6 cellular contexts compared by ENCODE assay signal in the genomic region with DNA sequence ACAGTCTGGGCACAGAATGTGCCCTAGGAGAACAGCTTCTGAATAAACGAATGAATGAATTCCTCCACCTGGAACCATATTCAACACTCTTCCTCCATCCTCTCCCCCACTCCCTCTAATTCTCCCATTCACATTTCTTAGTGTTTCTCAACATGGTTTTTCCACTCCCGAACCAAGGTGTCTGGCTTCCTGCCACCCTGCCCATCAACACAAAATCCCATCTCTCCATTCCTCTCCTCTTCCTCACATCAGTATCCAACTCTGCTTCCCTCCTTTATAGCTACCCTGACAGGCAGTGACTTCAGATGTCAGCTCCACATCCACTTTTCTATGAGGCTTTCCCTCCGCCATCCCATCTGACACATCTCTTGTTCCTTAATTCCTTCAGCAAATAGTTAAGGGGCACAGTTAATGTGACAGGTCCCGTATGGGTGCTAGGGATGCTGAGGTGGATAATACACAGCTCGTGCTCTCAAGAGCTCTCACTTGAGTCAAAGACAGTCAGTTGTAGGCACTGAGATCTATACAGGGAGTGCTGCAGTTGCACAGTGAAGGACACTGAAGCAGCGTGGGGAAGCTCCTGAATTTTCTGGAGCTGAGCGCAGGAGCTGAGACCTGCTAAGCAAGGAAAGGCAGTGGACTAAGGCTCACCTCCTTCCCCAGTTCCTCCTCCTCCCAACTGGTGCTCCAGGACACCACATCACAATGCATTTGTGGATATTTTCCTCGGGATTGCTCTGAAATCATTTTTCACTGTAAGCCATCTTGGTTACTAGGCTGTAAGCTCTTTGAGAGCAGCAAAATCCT. TPM values are rescaled to one million over a fixed set of nuclear protein-coding genes. Genes with fewer than 3 reads are reported as not detected.
A peak's percentile ranks its signal among the peaks of the same experiment; 100 is the strongest.
DNase-seq lines count a peak whose midpoint lies in the region; ATAC-seq and TF ChIP-seq lines count a peak whose summit lies in the region.

No MANE protein-coding gene starts in this region.

- H3K36me3 Mint-ChIP-seq in activated CD8-positive, alpha-beta memory T cell treated with anti-CD3 and anti-CD28 coated beads, Interleukin-2, amount 10 ng/mL, durations not matched to agents 7 days and 5 days, result peaks cover 5% of the 10 kb centered on the region

- no peak for ATAC-seq in activated CD8-positive, alpha-beta memory T cell treated with anti-CD3 and anti-CD28 coated beads, Interleukin-2, amount 10 ng/mL, durations not matched to agents 7 days and 5 days
- no peak for ATAC-seq in GM21619 (IDR thresholded peaks at IDR 0.05; ENCODE audit: unreplicated experiment)
- ATAC-seq in HG03045 (IDR thresholded peaks at IDR 0.05; ENCODE audit: unreplicated experiment), result no peak

- H3K4me3 Mint-ChIP-seq in activated CD8-positive, alpha-beta memory T cell treated with anti-CD3 and anti-CD28 coated beads, Interleukin-2, amount 10 ng/mL, durations not matched to agents 7 days and 5 days, result no peak overlapping the region

- no peaks in the 10 kb centered on the region for H3K9me3 Mint-ChIP-seq in activated CD8-positive, alpha-beta memory T cell treated with anti-CD3 and anti-CD28 coated beads, Interleukin-2, amount 10 ng/mL, durations not matched to agents 7 days and 5 days (ENCODE audit: low read depth)

- H3K27me3 Mint-ChIP-seq in activated CD8-positive, alpha-beta memory T cell treated with anti-CD3 and anti-CD28 coated beads, Interleukin-2, amount 10 ng/mL, durations not matched to agents 7 days and 5 days, result no peaks in the 10 kb centered on the region

- H3K4me3 ChIP-seq in Jurkat, Clone E6-1 (ENCODE audit: low read length), result peak overlapping the region; percentile 79
- peak overlapping the region; percentile 95 for H3K4me3 ChIP-seq in epithelial cell of proximal tubule (ENCODE audit: low read depth, low read length)
- peak overlapping the region; percentile 65 to 95 (median 87) for H3K4me3 ChIP-seq in skin epidermis

- H3K4me1 Mint-ChIP-seq in activated CD8-positive, alpha-beta memory T cell treated with anti-CD3 and anti-CD28 coated beads, Interleukin-2, amount 10 ng/mL, durations not matched to agents 7 days and 5 days, result peaks cover 48% of the 10 kb centered on the region

- no peak overlapping the region for H3K27ac Mint-ChIP-seq in activated CD8-positive, alpha-beta memory T cell treated with anti-CD3 and anti-CD28 coated beads, Interleukin-2, amount 10 ng/mL, durations not matched to agents 7 days and 5 days

- DNase-seq in Jurkat, Clone E6-1 (ENCODE audit: low read depth, low spot score), result no peak
- no peak for DNase-seq in epithelial cell of proximal tubule (ENCODE audit: low read depth)
- no peak for DNase-seq in activated CD8-positive, alpha-beta memory T cell treated with anti-CD3 and anti-CD28 coated beads, Interleukin-2, amount 10 ng/mL, durations not matched to agents 7 days and 5 days

- peak overlapping the region in 20 of 21 experiments; percentile 63 to 100 (median 99) for H3K27ac ChIP-seq in skin epidermis

- CTCF ChIA-PET in activated CD8-positive, alpha-beta memory T cell treated with anti-CD3 and anti-CD28 coated beads, Interleukin-2, amount 10 ng/mL, durations not matched to agents 7 days and 5 days (lab: Charles Lee), result interaction anchor here (0.6 to 5.4 kb wide), 15 partner anchors 11 to 269 kb away, joined by 3 to 22 read pairs (median 3); a partner anchor contains a TSS

- TF ChIP-seq CTCF in epithelial cell of proximal tubule (conservative IDR thresholded peaks at IDR 0.05; ENCODE audit: low read depth, low read length), result no peak

RNA-seq across cellular contexts. Expression of a gene that starts 2.7 kb away (rescaled TPM):
- polyA plus RNA-seq in Jurkat, Clone E6-1 (2012; ENCODE audit: insufficient read depth, insufficient read length), result 58.0 TPM
- 163 and 186 TPM in 2 replicates for total RNA-seq in epithelial cell of proximal tubule
- 10 to 100 TPM; 63.3 to 71.5 TPM for total RNA-seq in activated CD8-positive, alpha-beta memory T cell treated with anti-CD3 and anti-CD28 coated beads, Interleukin-2, amount 10 ng/mL, durations not matched to agents 7 days and 5 days

RNA-seq across cellular contexts. Expression of a gene that starts 28.7 kb away (rescaled TPM):
- 0.61 TPM for polyA plus RNA-seq in Jurkat, Clone E6-1 (2012; ENCODE audit: insufficient read depth, insufficient read length)
- total RNA-seq in epithelial cell of proximal tubule, result 3.5 and 9.6 TPM in 2 replicates
- not detected for total RNA-seq in activated CD8-positive, alpha-beta memory T cell treated with anti-CD3 and anti-CD28 coated beads, Interleukin-2, amount 10 ng/mL, durations not matched to agents 7 days and 5 days

RNA-seq across cellular contexts. Expression of a gene that starts 36.2 kb away (rescaled TPM):
- 1.8 TPM for polyA plus RNA-seq in Jurkat, Clone E6-1 (2012; ENCODE audit: insufficient read depth, insufficient read length)
- 15.6 and 52.2 TPM in 2 replicates for total RNA-seq in epithelial cell of proximal tubule
- under 1 TPM; 0.49 to 0.58 TPM for total RNA-seq in activated CD8-positive, alpha-beta memory T cell treated with anti-CD3 and anti-CD28 coated beads, Interleukin-2, amount 10 ng/mL, durations not matched to agents 7 days and 5 days

RNA-seq across cellular contexts. Expression of a gene that starts 44.8 kb away (rescaled TPM):
- polyA plus RNA-seq in Jurkat, Clone E6-1 (2012; ENCODE audit: insufficient read depth, insufficient read length), result not detected
- total RNA-seq in epithelial cell of proximal tubule, result 108 and 152 TPM in 2 replicates
- under 1 TPM; 0.30 to 0.41 TPM for total RNA-seq in activated CD8-positive, alpha-beta memory T cell treated with anti-CD3 and anti-CD28 coated beads, Interleukin-2, amount 10 ng/mL, durations not matched to agents 7 days and 5 days

Comparison
In these comparisons a context has a peak if more than half of its experiments do, and no peak if none do; other contexts are left out.
1. RNA of a gene that starts 36.2 kb away (total RNA-seq): 15.6 to 52.2 TPM in epithelial cell of proximal tubule; 0.49 to 0.58 TPM in activated CD8-positive, alpha-beta memory T cell treated with anti-CD3 and anti-CD28 coated beads, Interleukin-2, amount 10 ng/mL, durations not matched to agents 7 days and 5 days; every median in the first group is over 10 times any median in the second.
2. Peak in every context shown above with its lines, with median percentiles within 50 percentile points of each other: H3K4me3 ChIP-seq.